13 cellular contexts compared by ENCODE assay signal in genomic region chr19:35260694-35261304, GRCh38. TPM values are rescaled to one million over a fixed set of nuclear protein-coding genes. Genes with fewer than 3 reads are reported as not detected.
DNase-seq lines count a peak whose midpoint lies in the region; ATAC-seq and TF ChIP-seq lines count a peak whose summit lies in the region.
"Had no signal": no experiment of that assay in that cellular context is flagged by ENCODE, and none has a peak within 500 bp of the region (broad histone marks: within the 10 kb centered on the region; RNA-seq: fewer than 3 reads in every experiment).

No MANE protein-coding gene starts in this region.

- CTCF ChIA-PET in Caco-2 (lab: Charles Lee) = no interaction called here

- peak overlapping the region; percentile 51 for H3K27ac Mint-ChIP-seq in Caco-2 (ENCODE audit: unreplicated experiment)
- peak overlapping the region; percentile 18 for H3K27ac Mint-ChIP-seq in activated naive CD8-positive, alpha-beta T cell treated with anti-CD3 and anti-CD28 coated beads, Interleukin-2, amount 50 U/mL, for 24 hours

- H3K4me3 Mint-ChIP-seq in Caco-2 (ENCODE audit: unreplicated experiment) = no peak overlapping the region
- H3K4me3 Mint-ChIP-seq in activated naive CD8-positive, alpha-beta T cell treated with anti-CD3 and anti-CD28 coated beads, Interleukin-2, amount 50 U/mL, for 24 hours = no peak overlapping the region

- no peak for TF ChIP-seq CTCF in Caco-2 (IDR thresholded peaks at IDR 0.05; ENCODE audit: insufficient read depth in 1 of 2, low read depth in 1 of 2, low read length in 1 of 2, severe bottlenecking in 1 of 2, unreplicated experiment in 1 of 2)
- TF ChIP-seq CTCF in esophagus muscularis mucosa (IDR thresholded peaks at IDR 0.05) = no peak

- H3K9me3 Mint-ChIP-seq in Caco-2 (ENCODE audit: unreplicated experiment) = no peaks in the 10 kb centered on the region
- H3K9me3 Mint-ChIP-seq in activated naive CD8-positive, alpha-beta T cell treated with anti-CD3 and anti-CD28 coated beads, Interleukin-2, amount 50 U/mL, for 24 hours = no peaks in the 10 kb centered on the region

- H3K27ac ChIP-seq in esophagus muscularis mucosa (replicated peaks in 1 of 4) = no peak overlapping the region
- H3K27ac ChIP-seq: thoracic aorta had no signal

- TF ChIP-seq POLR2A in esophagus muscularis mucosa (IDR thresholded peaks at IDR 0.05; ENCODE audit: low read depth) = no peak

- peaks cover 93% of the 10 kb centered on the region for H3K36me3 Mint-ChIP-seq in Caco-2 (ENCODE audit: insufficient read depth, unreplicated experiment)
- H3K36me3 Mint-ChIP-seq in activated naive CD8-positive, alpha-beta T cell treated with anti-CD3 and anti-CD28 coated beads, Interleukin-2, amount 50 U/mL, for 24 hours (ENCODE audit: low read depth) = peaks cover 8% of the 10 kb centered on the region

- H3K36me3 ChIP-seq in Caco-2 (ENCODE audit: control insufficient read depth, insufficient read depth, low read length) (peaks cover 10% of the 10 kb centered on the region), H7 (replicated peaks; ENCODE audit: control insufficient read depth, insufficient read depth, low read length) (peaks cover 26% of the 10 kb centered on the region), esophagus muscularis mucosa (no peaks in the 10 kb centered on the region)
- H3K36me3 ChIP-seq: thoracic aorta had no signal

- no peaks in the 10 kb centered on the region for H3K9me3 ChIP-seq in Caco-2
- H3K9me3 ChIP-seq in esophagus muscularis mucosa = no peaks in the 10 kb centered on the region
- H3K9me3 ChIP-seq: right lobe of liver, thoracic aorta had no signal

- POLR2A ChIA-PET in Caco-2 (lab: Charles Lee) = no interaction called here

- no peaks in the 10 kb centered on the region for H3K4me1 ChIP-seq in Caco-2
- peaks cover 10 to 27% (median 15%) of the 10 kb centered on the region in 4 donors for H3K4me1 ChIP-seq in esophagus muscularis mucosa

- peak in 1 of 2 experiments; percentile 24 for DNase-seq in Caco-2
- DNase-seq in H7 = peak; percentile 20
- DNase-seq in activated naive CD8-positive, alpha-beta T cell treated with anti-CD3 and anti-CD28 coated beads, Interleukin-2, amount 50 U/mL, for 24 hours = no peak
- DNase-seq in sciatic nerve (ENCODE audit: low spot score) = peak; percentile 36
- no peak for DNase-seq in esophagus muscularis mucosa (ENCODE audit: extremely low spot score)
- no peak for DNase-seq in NCI-H524 treated with DMSO at 0.1 percent for 48 hours (lab: John Stamatoyannopoulos, UW)
- DNase-seq: MM.1S, PC-3 had no signal

- no peaks in the 10 kb centered on the region for H3K27me3 Mint-ChIP-seq in Caco-2 (ENCODE audit: insufficient read depth, unreplicated experiment)
- H3K27me3 Mint-ChIP-seq in activated naive CD8-positive, alpha-beta T cell treated with anti-CD3 and anti-CD28 coated beads, Interleukin-2, amount 50 U/mL, for 24 hours = no peaks in the 10 kb centered on the region

- WGBS in esophagus muscularis mucosa = 90% methylated on average over 7 of the region's 10 CpGs

- H3K4me3 ChIP-seq in Caco-2 (ENCODE audit: low read depth, low read length) (no peak overlapping the region), H7 (ENCODE audit: insufficient read depth, low read depth, low read length) (no peak overlapping the region), esophagus muscularis mucosa (no peak overlapping the region)
- H3K4me3 ChIP-seq: right lobe of liver, thoracic aorta had no signal

- TF ChIP-seq EP300 in esophagus muscularis mucosa (IDR thresholded peaks at IDR 0.05) = no peak

- H3K27me3 ChIP-seq in Caco-2 (replicated peaks; ENCODE audit: control insufficient read depth, insufficient read depth, low read length) (no peaks in the 10 kb centered on the region), H7 (ENCODE audit: control insufficient read depth, insufficient read depth, low read length) (no peaks in the 10 kb centered on the region), esophagus muscularis mucosa (peaks cover 0 to 14% (median 0%) of the 10 kb centered on the region in 4 donors)
- H3K27me3 ChIP-seq: right lobe of liver had no signal

- no peaks in the 10 kb centered on the region for H3K4me1 Mint-ChIP-seq in Caco-2 (ENCODE audit: low read depth, unreplicated experiment)
- peaks cover 27% of the 10 kb centered on the region for H3K4me1 Mint-ChIP-seq in activated naive CD8-positive, alpha-beta T cell treated with anti-CD3 and anti-CD28 coated beads, Interleukin-2, amount 50 U/mL, for 24 hours

- no TSS peak for BruUV-seq in Caco-2 (replicated peaks; lab: Mats Ljungman, UMichigan)

- intact Hi-C loops in Caco-2 (cut with micrococcal nuclease; ENCODE audit: unreplicated experiment) = no loop called here
- intact Hi-C loops in sciatic nerve (cut with DNase I) = no loop called here
- intact Hi-C loops in esophagus muscularis mucosa (cut with DNase I) = no loop called here

- ATAC-seq in activated naive CD8-positive, alpha-beta T cell treated with anti-CD3 and anti-CD28 coated beads, Interleukin-2, amount 50 U/mL, for 24 hours = no peak
- ATAC-seq in sciatic nerve (no peak), GM21515 (IDR thresholded peaks at IDR 0.05; ENCODE audit: unreplicated experiment) (no peak)
- ATAC-seq: PC-3, right lobe of liver had no signal

RNA-seq across cellular contexts. Expression of gene USF2, which starts 8.0 kb away (rescaled TPM):
- total RNA-seq in Caco-2 (2022) (105 and 108 TPM in 2 replicates), sciatic nerve (137 TPM), esophagus muscularis mucosa (100 to 1,000 TPM; 111 to 122 (median 116) TPM)
- total RNA-seq in H7 (2014; rRNA removed; shearing (Covaris generic)) = 79.3 and 91.7 TPM in 2 replicates

RNA-seq across cellular contexts. Expression of gene LSR, which starts 12.0 kb away (rescaled TPM):
- total RNA-seq in Caco-2 (2022) (172 and 197 TPM in 2 replicates), sciatic nerve (9.3 TPM), esophagus muscularis mucosa (10 to 100 TPM in 2 of 4 donors, 1 to 10 TPM in 2; 5.1 to 19.2 (median 10.8) TPM)
- total RNA-seq in H7 (2014; rRNA removed; shearing (Covaris generic)) = 128 and 134 TPM in 2 replicates

RNA-seq across cellular contexts. Expression of gene HAMP, which starts 21.5 kb away (rescaled TPM):
- total RNA-seq in Caco-2 (2022) (not detected in 2 replicates), sciatic nerve (8.9 TPM), esophagus muscularis mucosa (not detected)
- not detected in 2 replicates for total RNA-seq in H7 (2014; rRNA removed; shearing (Covaris generic))
- total RNA-seq: fibroblast of villous mesenchyme, PC-3 had no signal

RNA-seq across cellular contexts. Expression of gene MAG, which starts 31.2 kb away (rescaled TPM):
- total RNA-seq in Caco-2 (2022) = 0.41 TPM in 1 of 2 replicates, not detected in the other
- total RNA-seq in H7 (2014; rRNA removed; shearing (Covaris generic)) = 0.10 TPM in 1 of 2 replicates, not detected in the other
- total RNA-seq in sciatic nerve = 82.2 TPM
- total RNA-seq in esophagus muscularis mucosa = 1 to 10 TPM in 2 of 4 donors, under 1 TPM in 1, not detected in 1; 0.65 to 2.4 (median 1.2) TPM
- total RNA-seq: fibroblast of villous mesenchyme, PC-3 had no signal

RNA-seq across cellular contexts. Expression of gene FAM187B, which starts 32.3 kb away (rescaled TPM):
- total RNA-seq in Caco-2 (2022) = not detected in 2 replicates
- not detected in 2 replicates for total RNA-seq in H7 (2014; rRNA removed; shearing (Covaris generic))
- total RNA-seq in sciatic nerve = 0.31 TPM
- not detected for total RNA-seq in esophagus muscularis mucosa
- total RNA-seq: fibroblast of villous mesenchyme; PC-3; right lobe of liver; T-helper 2 cell treated with Interferon-gamma antibody and Interleukin-4, amounts not matched to agents 100 ng/mL and 5 ng/mL, for 36 hours; thoracic aorta had no signal

Comparison
In these comparisons a context has a peak if more than half of its experiments do, and no peak if none do; other contexts are left out.
1. DNase-seq: peak in H7 (single experiment) and sciatic nerve (single experiment); none in activated naive CD8-positive, alpha-beta T cell treated with anti-CD3 and anti-CD28 coated beads, Interleukin-2, amount 50 U/mL, for 24 hours (single experiment), esophagus muscularis mucosa (single experiment) and NCI-H524 treated with DMSO at 0.1 percent for 48 hours (single experiment).